ENCODE assay signal across 21 cellular contexts in the genomic region with DNA sequence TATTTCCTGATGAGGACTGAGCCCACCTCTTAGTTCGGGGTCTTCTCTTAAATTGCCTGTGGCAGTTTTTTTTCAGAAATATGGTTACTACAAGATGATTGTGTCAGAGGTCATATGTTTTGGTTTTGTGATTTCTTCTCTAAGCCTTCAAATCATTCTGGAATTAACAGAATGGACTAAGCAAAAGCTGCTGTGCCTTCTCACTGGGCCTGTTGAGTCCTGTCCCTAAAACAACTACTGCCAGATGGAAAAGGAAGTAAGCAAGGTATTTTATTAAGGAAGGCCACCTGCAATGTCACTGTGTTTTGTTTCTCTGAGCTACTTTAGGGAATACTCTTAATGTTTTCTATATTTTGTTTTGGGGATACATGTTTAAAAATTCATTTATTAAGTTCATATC.
DNase-seq lines count a peak whose midpoint lies in the region; ATAC-seq and TF ChIP-seq lines count a peak whose summit lies in the region.
"Had no signal": no experiment of that assay in that cellular context is flagged by ENCODE, and none has a peak within 500 bp of the region (broad histone marks: within the 10 kb centered on the region; RNA-seq: fewer than 3 reads in every experiment).

No MANE protein-coding gene starts in this region.

- peak; percentile 29 for DNase-seq in DMS 273 (lab: John Stamatoyannopoulos, UW; ENCODE audit: unreplicated experiment)
- DNase-seq in DMS 273 treated with DMSO at 0.1 percent for 48 hours (lab: John Stamatoyannopoulos, UW) = no peak
- DNase-seq in NCI-H69 (lab: John Stamatoyannopoulos, UW) = peak; percentile 47
- DNase-seq in foreskin keratinocyte = peak in 1 of 2 donors; percentile 67
- no peak for DNase-seq in foreskin melanocyte
- DNase-seq in naive thymus-derived CD8-positive, alpha-beta T cell = no peak
- no peak for DNase-seq in DMS79 (lab: John Stamatoyannopoulos, UW)
- DNase-seq: AML-193; C1 segment of cervical spinal cord; CD8-positive, alpha-beta memory T cell; DND-41; H7; HFFc6; KG1; NCI-H1092 treated with DMSO at 0.1 percent for 48 hours; NCI-H2029 treated with DMSO at 0.1 percent for 48 hours; SJCRH30; T-cell had no signal

- TF ChIP-seq CTCF in foreskin keratinocyte (conservative IDR thresholded peaks at IDR 0.05) = no peak

- H3K4me1 ChIP-seq in foreskin keratinocyte = no peaks in the 10 kb centered on the region
- H3K4me1 ChIP-seq: SJCRH30 had no signal

- peaks cover 0 to 20% (median 6%) of the 10 kb centered on the region in 9 donors for H3K9me3 Mint-ChIP-seq in naive thymus-derived CD8-positive, alpha-beta T cell

- no peak overlapping the region for H3K4me3 Mint-ChIP-seq in naive thymus-derived CD8-positive, alpha-beta T cell
- H3K4me3 Mint-ChIP-seq: CD8-positive, alpha-beta memory T cell; HFFc6; T-cell had no signal

- POLR2A ChIA-PET in naive thymus-derived CD8-positive, alpha-beta T cell (lab: Charles Lee) = no interaction called here

- H3K27ac ChIP-seq in foreskin keratinocyte = no peak overlapping the region
- H3K27ac ChIP-seq: 22Rv1, SJCRH30 had no signal

- ATAC-seq in foreskin keratinocyte (peak; percentile 64), HG02884 (IDR thresholded peaks at IDR 0.05; ENCODE audit: unreplicated experiment) (no peak)
- ATAC-seq in naive thymus-derived CD8-positive, alpha-beta T cell = no peak
- ATAC-seq: GM12878, T-cell had no signal

- H3K27ac Mint-ChIP-seq in naive thymus-derived CD8-positive, alpha-beta T cell = no peak overlapping the region
- H3K27ac Mint-ChIP-seq: CD8-positive, alpha-beta memory T cell; HFFc6; T-cell had no signal

- no peaks in the 10 kb centered on the region for H3K27me3 Mint-ChIP-seq in naive thymus-derived CD8-positive, alpha-beta T cell
- H3K27me3 Mint-ChIP-seq: CD8-positive, alpha-beta memory T cell; T-cell had no signal

- H3K27me3 ChIP-seq in foreskin keratinocyte = no peaks in the 10 kb centered on the region
- H3K27me3 ChIP-seq: SJCRH30 had no signal

- H3K4me1 Mint-ChIP-seq in naive thymus-derived CD8-positive, alpha-beta T cell = no peaks in the 10 kb centered on the region
- H3K4me1 Mint-ChIP-seq: CD8-positive, alpha-beta memory T cell; T-cell had no signal

- no peaks in the 10 kb centered on the region for H3K36me3 Mint-ChIP-seq in naive thymus-derived CD8-positive, alpha-beta T cell
- H3K36me3 Mint-ChIP-seq: CD8-positive, alpha-beta memory T cell; T-cell had no signal

Comparison
In these comparisons a context has a peak if more than half of its experiments do, and no peak if none do; other contexts are left out.
1. DNase-seq: peak in DMS 273 (single experiment) and NCI-H69 (single experiment); none in DMS 273 treated with DMSO at 0.1 percent for 48 hours (single experiment), foreskin melanocyte (single experiment), naive thymus-derived CD8-positive, alpha-beta T cell (0 of 10) and DMS79 (single experiment).